In genomic region chr16:86602521-86602920, GRCh38 we compare ENCODE assay signal across 20 cellular contexts. TPM values are rescaled to one million over a fixed set of nuclear protein-coding genes. Genes with fewer than 3 reads are reported as not detected.
DNase-seq lines count a peak whose midpoint lies in the region; ATAC-seq and TF ChIP-seq lines count a peak whose summit lies in the region.
"Had no signal": no experiment of that assay in that cellular context is flagged by ENCODE, and none has a peak within 500 bp of the region (broad histone marks: within the 10 kb centered on the region; RNA-seq: fewer than 3 reads in every experiment).

No MANE protein-coding gene starts in this region.

- H3K4me1 ChIP-seq in SK-N-SH (ENCODE audit: control insufficient read depth in 1 of 2, insufficient read depth in 2 of 2, low read depth in 1 of 2, low read length in 1 of 2), result peaks cover 2 to 4% of the 10 kb centered on the region in 2 experiments; a peak in 2 of 4 replicates
- peaks cover 15 to 72% of the 10 kb centered on the region in 2 donors for H3K4me1 ChIP-seq in thoracic aorta (ENCODE audit: control insufficient read depth in 1 of 2, low read depth in 2 of 2)

- no peak; the same call in 2 of the 3 replicates for ATAC-seq in SK-N-SH treated with all-trans-retinoic acid at 6 μM for 48 hours
- ATAC-seq in CD4-positive, alpha-beta T cell (ENCODE audit: poor library complexity), result no peak
- ATAC-seq in thoracic aorta (ENCODE audit: insufficient number of reproducible peaks, low FRiP score, low read depth), result no peak
- ATAC-seq in stimulated activated naive B cell treated with anti-CD40 and anti-IgM and Interleukin-4, amounts not matched to agents 10 μg/mL and 1 μg/mL and 100 μg/mL, for 72 hours (replicated peaks), result no peak
- ATAC-seq: HCT116 had no signal

- CTCF ChIA-PET in SK-N-SH (lab: Yijun Ruan, JAX), result no interaction called here
- CTCF ChIA-PET in CD4-positive, alpha-beta T cell (lab: Charles Lee), result no interaction called here
- CTCF ChIA-PET in Calu3 (lab: Charles Lee), result no interaction called here

- POLR2A ChIA-PET in SK-N-SH (lab: Yijun Ruan, JAX), result no interaction called here
- POLR2A ChIA-PET in CD4-positive, alpha-beta T cell (lab: Charles Lee), result no interaction called here

- no peaks in the 10 kb centered on the region for H3K36me3 Mint-ChIP-seq in CD4-positive, alpha-beta T cell (ENCODE audit: low read depth)
- H3K36me3 Mint-ChIP-seq in Calu3 (ENCODE audit: insufficient read depth, unreplicated experiment), result peaks cover 8% of the 10 kb centered on the region
- H3K36me3 Mint-ChIP-seq in stimulated activated naive B cell treated with anti-CD40 and anti-IgM and Interleukin-4, amounts not matched to agents 10 μg/mL and 1 μg/mL and 100 μg/mL, for 72 hours, result no peaks in the 10 kb centered on the region
- H3K36me3 Mint-ChIP-seq: CD8-positive, alpha-beta memory T cell had no signal

- peaks cover 8% of the 10 kb centered on the region for H3K4me1 Mint-ChIP-seq in CD4-positive, alpha-beta T cell (ENCODE audit: low read depth)
- H3K4me1 Mint-ChIP-seq in Calu3 (ENCODE audit: low read depth, unreplicated experiment), result no peaks in the 10 kb centered on the region
- H3K4me1 Mint-ChIP-seq in stimulated activated naive B cell treated with anti-CD40 and anti-IgM and Interleukin-4, amounts not matched to agents 10 μg/mL and 1 μg/mL and 100 μg/mL, for 72 hours, result peaks cover 6 to 8% of the 10 kb centered on the region in 2 donors

- no peak overlapping the region for H3K4me3 ChIP-seq in SK-N-SH (ENCODE audit: low read depth in 2 of 2, low read length in 1 of 2)
- no peak overlapping the region for H3K4me3 ChIP-seq in coronary artery
- H3K4me3 ChIP-seq in thoracic aorta, result no peak overlapping the region
- H3K4me3 ChIP-seq: BLaER1 treated with 17β-estradiol and CSF1 and Interleukin-3, amounts not matched to agents 10 nM and 100 nM had no signal

- no peaks in the 10 kb centered on the region for H3K9me2 ChIP-seq in SK-N-SH

- H3K79me2 ChIP-seq in SK-N-SH (ENCODE audit: insufficient read depth), result no peaks in the 10 kb centered on the region

- intact Hi-C loops in CD4-positive, alpha-beta T cell (cut with DNase I, micrococcal nuclease), result no loop called here
- intact Hi-C loops in Calu3 (cut with micrococcal nuclease; ENCODE audit: unreplicated experiment), result no loop called here

- peak overlapping the region; percentile 57; the same call in 1 of the 2 replicates for H2AFZ ChIP-seq in SK-N-SH (ENCODE audit: low read depth)

- no peak for TF ChIP-seq CTCF in SK-N-SH (IDR thresholded peaks at IDR 0.05)
- no peak for TF ChIP-seq CTCF in CD4-positive, alpha-beta T cell (IDR thresholded peaks at IDR 0.05)
- TF ChIP-seq CTCF in coronary artery (IDR thresholded peaks at IDR 0.05), result no peak
- TF ChIP-seq CTCF in thoracic aorta (IDR thresholded peaks at IDR 0.05), result no peak
- TF ChIP-seq CTCF in Calu3 (IDR thresholded peaks at IDR 0.05; ENCODE audit: unreplicated experiment), result no peak

- H3K4me3 Mint-ChIP-seq in CD4-positive, alpha-beta T cell, result peak overlapping the region; percentile 7
- no peak overlapping the region for H3K4me3 Mint-ChIP-seq in Calu3 (ENCODE audit: low read depth, unreplicated experiment)
- no peak overlapping the region for H3K4me3 Mint-ChIP-seq in stimulated activated naive B cell treated with anti-CD40 and anti-IgM and Interleukin-4, amounts not matched to agents 10 μg/mL and 1 μg/mL and 100 μg/mL, for 72 hours
- H3K4me3 Mint-ChIP-seq: HFFc6 had no signal

- no peak for DNase-seq in SK-N-SH
- DNase-seq in CD4-positive, alpha-beta T cell, result no peak
- no peak for DNase-seq in coronary artery (ENCODE audit: low spot score)
- DNase-seq in thoracic aorta (ENCODE audit: low spot score), result no peak
- DNase-seq in Calu3, result no peak
- DNase-seq in D341Med (ENCODE audit: low spot score), result no peak
- no peak for DNase-seq in stimulated activated naive B cell treated with anti-CD40 and anti-IgM and Interleukin-4, amounts not matched to agents 10 μg/mL and 1 μg/mL and 100 μg/mL, for 72 hours
- DNase-seq: 8988T; CD8-positive, alpha-beta memory T cell; COR-L47; DMS153; DMS79; GF-D8; GOT3; H7; HFFc6 had no signal

- WGBS in SK-N-SH (ENCODE audit: low lambda C conversion rate), result 25% methylated on average over 4 of the region's 4 CpGs

- H3F3A ChIP-seq in SK-N-SH (replicated peaks; ENCODE audit: insufficient read depth), result peaks cover 14% of the 10 kb centered on the region

- no peak overlapping the region for H3K27ac Mint-ChIP-seq in CD4-positive, alpha-beta T cell
- H3K27ac Mint-ChIP-seq in Calu3 (ENCODE audit: unreplicated experiment), result no peak overlapping the region
- H3K27ac Mint-ChIP-seq in stimulated activated naive B cell treated with anti-CD40 and anti-IgM and Interleukin-4, amounts not matched to agents 10 μg/mL and 1 μg/mL and 100 μg/mL, for 72 hours, result no peak overlapping the region
- H3K27ac Mint-ChIP-seq: HFFc6 had no signal

- BruUV-seq in Calu3 (replicated peaks; lab: Mats Ljungman, UMichigan), result no TSS peak

- H3K9me3 ChIP-seq in SK-N-SH, result no peaks in the 10 kb centered on the region
- H3K9me3 ChIP-seq in CD4-positive, alpha-beta T cell (ENCODE audit: control insufficient read depth, low read length), result no peaks in the 10 kb centered on the region
- H3K9me3 ChIP-seq in thoracic aorta, result no peaks in the 10 kb centered on the region

- H3K9ac ChIP-seq in SK-N-SH, result no peak overlapping the region
- H3K9ac ChIP-seq: BLaER1 treated with 17β-estradiol and CSF1 and Interleukin-3, amounts not matched to agents 10 nM and 100 nM had no signal

- no peaks in the 10 kb centered on the region for H4K20me1 ChIP-seq in SK-N-SH (ENCODE audit: insufficient read depth)
- H4K20me1 ChIP-seq: BLaER1 treated with 17β-estradiol and CSF1 and Interleukin-3, amounts not matched to agents 10 nM and 100 nM had no signal

- no peaks in the 10 kb centered on the region for H3K36me3 ChIP-seq in SK-N-SH (replicated peaks in 1 of 2; ENCODE audit: control insufficient read depth in 1 of 2, insufficient read depth in 2 of 2, low read length in 1 of 2)
- H3K36me3 ChIP-seq in thoracic aorta, result no peaks in the 10 kb centered on the region
- H3K36me3 ChIP-seq: BLaER1 treated with 17β-estradiol and CSF1 and Interleukin-3, amounts not matched to agents 10 nM and 100 nM had no signal

- no peak for TF ChIP-seq EP300 in SK-N-SH (IDR thresholded peaks at IDR 0.05; ENCODE audit: borderline replicate concordance in 1 of 2, low read depth in 1 of 2, low read length in 1 of 2)

- TF ChIP-seq RAD21 in SK-N-SH (IDR thresholded peaks at IDR 0.05; ENCODE audit: low read length), result no peak

- H3K27me3 ChIP-seq in SK-N-SH (ENCODE audit: insufficient read depth) (no peaks in the 10 kb centered on the region), thoracic aorta (replicated peaks; ENCODE audit: insufficient read depth) (no peaks in the 10 kb centered on the region)
- peaks cover 5% of the 10 kb centered on the region for H3K27me3 ChIP-seq in CD4-positive, alpha-beta T cell (ENCODE audit: control insufficient read depth, insufficient read depth, low read length)
- H3K27me3 ChIP-seq: BLaER1 treated with 17β-estradiol and CSF1 and Interleukin-3, amounts not matched to agents 10 nM and 100 nM had no signal

- peaks cover 55% of the 10 kb centered on the region for H3K27me3 Mint-ChIP-seq in CD4-positive, alpha-beta T cell
- H3K27me3 Mint-ChIP-seq in Calu3 (ENCODE audit: unreplicated experiment), result peaks cover 22% of the 10 kb centered on the region
- peaks cover 44 to 52% of the 10 kb centered on the region in 2 donors for H3K27me3 Mint-ChIP-seq in stimulated activated naive B cell treated with anti-CD40 and anti-IgM and Interleukin-4, amounts not matched to agents 10 μg/mL and 1 μg/mL and 100 μg/mL, for 72 hours

- H3K9me3 Mint-ChIP-seq in CD4-positive, alpha-beta T cell, result no peaks in the 10 kb centered on the region
- H3K9me3 Mint-ChIP-seq in Calu3 (ENCODE audit: low read depth, unreplicated experiment), result peaks cover 12% of the 10 kb centered on the region
- peaks cover 0 to 4% of the 10 kb centered on the region in 2 donors for H3K9me3 Mint-ChIP-seq in stimulated activated naive B cell treated with anti-CD40 and anti-IgM and Interleukin-4, amounts not matched to agents 10 μg/mL and 1 μg/mL and 100 μg/mL, for 72 hours

- H3K4me2 ChIP-seq in SK-N-SH, result no peak overlapping the region; the same call in 1 of the 2 replicates
- H3K4me2 ChIP-seq: BLaER1 treated with 17β-estradiol and CSF1 and Interleukin-3, amounts not matched to agents 10 nM and 100 nM had no signal

- H3K27ac ChIP-seq in SK-N-SH (ENCODE audit: low read depth in 2 of 2, low read length in 1 of 2), result no peak overlapping the region
- no peak overlapping the region for H3K27ac ChIP-seq in CD4-positive, alpha-beta T cell (ENCODE audit: low read depth, low read length)
- H3K27ac ChIP-seq in coronary artery, result peak overlapping the region; percentile 65 to 84
- H3K27ac ChIP-seq in thoracic aorta, result peak overlapping the region; percentile 72 to 77
- H3K27ac ChIP-seq: BLaER1 treated with 17β-estradiol and CSF1 and Interleukin-3, amounts not matched to agents 10 nM and 100 nM; HL-60 had no signal

TF ChIP-seq in SK-N-SH, 30 proteins besides CTCF, POLR2A, EP300 and RAD21 (continues in another document):
- TF ChIP-seq SIN3A (IDR thresholded peaks at IDR 0.05; ENCODE audit: borderline replicate concordance, low read depth, low read length), result no peak
- TF ChIP-seq YY1 (IDR thresholded peaks at IDR 0.05; ENCODE audit: low read depth), result no peak

TF ChIP-seq in SK-N-SH treated with all-trans-retinoic acid at 6 μM for 48 hours, 23 proteins besides CTCF, POLR2A, EP300 and RAD21:
- TF ChIP-seq RARB (CRISPR knock-in tag; IDR thresholded peaks at IDR 0.05), result no peak
- no peak for TF ChIP-seq ZNF70 (CRISPR knock-in tag; IDR thresholded peaks at IDR 0.05)

RNA-seq across cellular contexts. Expression of gene FOXL1, which starts 24.2 kb away (rescaled TPM):
- 2.5 and 2.8 TPM in 2 replicates for polyA plus RNA-seq in SK-N-SH (2012; rRNA removed)
- 1.7 and 2.3 TPM in 2 replicates for polyA plus RNA-seq in SK-N-SH (2012; cell fraction: cytosol; rRNA removed)
- 5.7 and 15.3 TPM in 2 replicates for polyA plus RNA-seq in SK-N-SH (2012; cell fraction: nucleus; rRNA removed)
- not detected for total RNA-seq in CD4-positive, alpha-beta T cell
- 10 to 100 TPM; 52.1 to 52.8 TPM for total RNA-seq in thoracic aorta
- total RNA-seq in Calu3 (2022), result 13.3 and 14.5 TPM in 2 replicates
- total RNA-seq: CD8-positive, alpha-beta memory T cell had no signal
- polyA plus RNA-seq: CD8-positive, alpha-beta memory T cell had no signal

RNA-seq across cellular contexts. Expression of gene FOXC2, which starts 35.9 kb away (rescaled TPM):
- polyA plus RNA-seq in SK-N-SH (2012; rRNA removed), result 0.37 and 1.3 TPM in 2 replicates
- 1.1 TPM in 2 replicates for polyA plus RNA-seq in SK-N-SH (2012; cell fraction: cytosol; rRNA removed)
- 2.0 TPM in 2 replicates for polyA plus RNA-seq in SK-N-SH (2012; cell fraction: nucleus; rRNA removed)
- under 1 TPM; 0.11 to 0.19 TPM for total RNA-seq in CD4-positive, alpha-beta T cell
- total RNA-seq in thoracic aorta (10 to 100 TPM; 54.5 to 60.7 TPM), Calu3 (2022) (8.7 and 10.9 TPM in 2 replicates)
- total RNA-seq: CD8-positive, alpha-beta memory T cell had no signal
- polyA plus RNA-seq: CD8-positive, alpha-beta memory T cell had no signal

RNA-seq across cellular contexts. Expression of gene MTHFSD, which starts 47.5 kb away (rescaled TPM):
- 15.6 and 18.7 TPM in 2 replicates for polyA plus RNA-seq in SK-N-SH (2012; rRNA removed)
- 5.6 and 8.7 TPM in 2 replicates for polyA plus RNA-seq in SK-N-SH (2012; cell fraction: cytosol; rRNA removed)
- 61.2 and 70.2 TPM in 2 replicates for polyA plus RNA-seq in SK-N-SH (2012; cell fraction: nucleus; rRNA removed)
- total RNA-seq in CD4-positive, alpha-beta T cell, result 1 to 10 TPM; 7.3 to 7.9 TPM
- total RNA-seq in thoracic aorta (10 to 100 TPM; 25.0 to 30.8 TPM), Calu3 (2022) (47.8 and 48.9 TPM in 2 replicates)

Comparison
In these comparisons a context has a peak if more than half of its experiments do, and no peak if none do; other contexts are left out.
1. H3K27ac ChIP-seq: peak in coronary artery (2 of 2) and thoracic aorta (2 of 2); none in SK-N-SH (0 of 2) and CD4-positive, alpha-beta T cell (single experiment).
2. RNA of gene FOXL1, which starts 24.2 kb away (total RNA-seq): 52.1 to 52.8 TPM in thoracic aorta and 13.3 to 14.5 TPM in Calu3; not detected in CD4-positive, alpha-beta T cell; every median in the first group is over 10 times any median in the second.